In genomic region chr7:14582010-14582409, GRCh38 we compare ENCODE assay signal across 29 cellular contexts.
"Had no signal": no experiment of that assay in that cellular context is flagged by ENCODE, and none has a peak within 500 bp of the region (broad histone marks: within the 10 kb centered on the region; RNA-seq: fewer than 3 reads in every experiment).

No MANE protein-coding gene starts in this region.

- H3K27ac Mint-ChIP-seq: activated CD4-positive, alpha-beta memory T cell treated with anti-CD3 and anti-CD28 coated beads, Interleukin-2, amount 10 ng/mL, durations not matched to agents 7 days and 5 days; activated CD4-positive, alpha-beta T cell treated with anti-CD3 and anti-CD28 coated beads, Interleukin-2, amount 10 ng/mL, durations not matched to agents 7 days and 5 days; activated naive CD4-positive, alpha-beta T cell treated with anti-CD3 and anti-CD28 coated beads, Interleukin-2, amount 10 ng/mL, durations not matched to agents 7 days and 5 days; activated naive CD8-positive, alpha-beta T cell treated with anti-CD3 and anti-CD28 coated beads, Interleukin-2, amount 10 ng/mL, durations not matched to agents 7 days and 5 days; activated T-cell treated with anti-CD3 and anti-CD28 coated beads, Interleukin-2, amount 50 U/mL, for 24 hours; effector memory CD8-positive, alpha-beta T cell; mesothelial cell of epicardium; nephron progenitor cell; stimulated activated memory B cell treated with anti-CD40 and anti-IgM and Interleukin-4, amounts not matched to agents 10 μg/mL and 1 μg/mL and 100 μg/mL, for 72 hours; stimulated activated naive CD8-positive, alpha-beta T cell treated with anti-CD3 and anti-CD28 coated beads, Interleukin-15, amount 100 ng/mL, for 72 hours; WTC11 had no signal

- H3K36me3 Mint-ChIP-seq: activated naive CD4-positive, alpha-beta T cell treated with anti-CD3 and anti-CD28 coated beads, Interleukin-2, amount 10 ng/mL, durations not matched to agents 7 days and 5 days; activated naive CD8-positive, alpha-beta T cell treated with anti-CD3 and anti-CD28 coated beads, Interleukin-2, amount 10 ng/mL, durations not matched to agents 7 days and 5 days; naive B cell; stimulated activated memory B cell treated with anti-CD40 and anti-IgM and Interleukin-4, amounts not matched to agents 10 μg/mL and 1 μg/mL and 100 μg/mL, for 72 hours had no signal

- H3K27me3 ChIP-seq: gastroesophageal sphincter, hepatocyte, neutrophil, upper lobe of right lung had no signal

- DNase-seq: activated CD4-positive, alpha-beta memory T cell treated with anti-CD3 and anti-CD28 coated beads, Interleukin-2, amount 10 ng/mL, durations not matched to agents 7 days and 5 days; activated CD4-positive, alpha-beta T cell treated with anti-CD3 and anti-CD28 coated beads for 1 hour; activated CD4-positive, alpha-beta T cell treated with anti-CD3 and anti-CD28 coated beads, Interleukin-2, amount 10 ng/mL, durations not matched to agents 7 days and 5 days; activated CD8-positive, alpha-beta memory T cell treated with anti-CD3 and anti-CD28 coated beads, Interleukin-2, amount 50 U/mL, for 48 hours; activated gamma-delta T cell; activated naive CD4-positive, alpha-beta T cell treated with anti-CD3 and anti-CD28 coated beads, Interleukin-2, amount 10 ng/mL, durations not matched to agents 7 days and 5 days; activated naive CD8-positive, alpha-beta T cell treated with anti-CD3 and anti-CD28 coated beads, Interleukin-2, amount 10 ng/mL, durations not matched to agents 7 days and 5 days; activated T-cell treated with anti-CD3 and anti-CD28 coated beads, Interleukin-2, amount 50 U/mL, for 24 hours; amniotic stem cell; caudate nucleus; cortex of kidney; effector memory CD8-positive, alpha-beta T cell; left cardiac atrium; naive B cell; nephron progenitor cell; psoas muscle; stimulated activated CD4-positive, alpha-beta T cell treated with anti-CD3 and anti-CD28 coated beads, Interleukin-1b, Interleukin-23, amount 100 ng/mL, for 48 hours; stimulated activated CD4-positive, alpha-beta T cell treated with anti-CD3 and anti-CD28 coated beads, Interleukin-4, amount 100 ng/mL, for 4 hours; stimulated activated CD8-positive, alpha-beta memory T cell treated with anti-CD3 and anti-CD28 coated beads, Interleukin-4, amount 100 ng/mL, for 48 hours; stimulated activated naive CD8-positive, alpha-beta T cell treated with anti-CD3 and anti-CD28 coated beads, Interleukin-15, amount 100 ng/mL, for 72 hours; substantia nigra; upper lobe of right lung had no signal

- H3K4me1 Mint-ChIP-seq: activated CD4-positive, alpha-beta memory T cell treated with anti-CD3 and anti-CD28 coated beads, Interleukin-2, amount 10 ng/mL, durations not matched to agents 7 days and 5 days; activated CD4-positive, alpha-beta T cell treated with anti-CD3 and anti-CD28 coated beads, Interleukin-2, amount 10 ng/mL, durations not matched to agents 7 days and 5 days; activated naive CD4-positive, alpha-beta T cell treated with anti-CD3 and anti-CD28 coated beads, Interleukin-2, amount 10 ng/mL, durations not matched to agents 7 days and 5 days; activated naive CD8-positive, alpha-beta T cell treated with anti-CD3 and anti-CD28 coated beads, Interleukin-2, amount 10 ng/mL, durations not matched to agents 7 days and 5 days; mesothelial cell of epicardium; naive B cell; nephron progenitor cell; stimulated activated memory B cell treated with anti-CD40 and anti-IgM and Interleukin-4, amounts not matched to agents 10 μg/mL and 1 μg/mL and 100 μg/mL, for 72 hours; stimulated activated naive CD8-positive, alpha-beta T cell treated with anti-CD3 and anti-CD28 coated beads, Interleukin-15, amount 100 ng/mL, for 72 hours had no signal

- H3K27me3 Mint-ChIP-seq: activated CD4-positive, alpha-beta memory T cell treated with anti-CD3 and anti-CD28 coated beads, Interleukin-2, amount 10 ng/mL, durations not matched to agents 7 days and 5 days; activated CD4-positive, alpha-beta T cell treated with anti-CD3 and anti-CD28 coated beads, Interleukin-2, amount 10 ng/mL, durations not matched to agents 7 days and 5 days; activated naive CD4-positive, alpha-beta T cell treated with anti-CD3 and anti-CD28 coated beads, Interleukin-2, amount 10 ng/mL, durations not matched to agents 7 days and 5 days; activated naive CD8-positive, alpha-beta T cell treated with anti-CD3 and anti-CD28 coated beads, Interleukin-2, amount 10 ng/mL, durations not matched to agents 7 days and 5 days; activated T-cell treated with anti-CD3 and anti-CD28 coated beads, Interleukin-2, amount 50 U/mL, for 24 hours; effector memory CD8-positive, alpha-beta T cell; naive B cell; stimulated activated memory B cell treated with anti-CD40 and anti-IgM and Interleukin-4, amounts not matched to agents 10 μg/mL and 1 μg/mL and 100 μg/mL, for 72 hours; stimulated activated naive CD8-positive, alpha-beta T cell treated with anti-CD3 and anti-CD28 coated beads, Interleukin-15, amount 100 ng/mL, for 72 hours had no signal

- ATAC-seq: effector memory CD8-positive, alpha-beta T cell; gastroesophageal sphincter; left cardiac atrium; psoas muscle; stimulated activated memory B cell treated with anti-CD40 and anti-IgM and Interleukin-4, amounts not matched to agents 10 μg/mL and 1 μg/mL and 100 μg/mL, for 72 hours; stimulated activated naive CD8-positive, alpha-beta T cell treated with anti-CD3 and anti-CD28 coated beads, Interleukin-15, amount 100 ng/mL, for 72 hours; upper lobe of right lung; WTC11 had no signal

- H3K4me1 ChIP-seq: gastroesophageal sphincter, psoas muscle, upper lobe of right lung had no signal

- H3K4me3 Mint-ChIP-seq: activated CD4-positive, alpha-beta memory T cell treated with anti-CD3 and anti-CD28 coated beads, Interleukin-2, amount 10 ng/mL, durations not matched to agents 7 days and 5 days; activated CD4-positive, alpha-beta T cell treated with anti-CD3 and anti-CD28 coated beads, Interleukin-2, amount 10 ng/mL, durations not matched to agents 7 days and 5 days; activated naive CD4-positive, alpha-beta T cell treated with anti-CD3 and anti-CD28 coated beads, Interleukin-2, amount 10 ng/mL, durations not matched to agents 7 days and 5 days; activated naive CD8-positive, alpha-beta T cell treated with anti-CD3 and anti-CD28 coated beads, Interleukin-2, amount 10 ng/mL, durations not matched to agents 7 days and 5 days; activated T-cell treated with anti-CD3 and anti-CD28 coated beads, Interleukin-2, amount 50 U/mL, for 24 hours; effector memory CD8-positive, alpha-beta T cell; mesothelial cell of epicardium; naive B cell; nephron progenitor cell; stimulated activated memory B cell treated with anti-CD40 and anti-IgM and Interleukin-4, amounts not matched to agents 10 μg/mL and 1 μg/mL and 100 μg/mL, for 72 hours; stimulated activated naive CD8-positive, alpha-beta T cell treated with anti-CD3 and anti-CD28 coated beads, Interleukin-15, amount 100 ng/mL, for 72 hours; WTC11 had no signal

- H3K36me3 ChIP-seq: neutrophil, upper lobe of right lung had no signal

- H3K9me3 Mint-ChIP-seq: effector memory CD8-positive, alpha-beta T cell had no signal

- H3K27ac ChIP-seq: gastroesophageal sphincter, hepatocyte, neutrophil, psoas muscle, upper lobe of right lung had no signal

- H3K4me3 ChIP-seq: gastroesophageal sphincter, hepatocyte, psoas muscle, smooth muscle cell, upper lobe of right lung had no signal

- H3K9me3 ChIP-seq: neutrophil, psoas muscle had no signal
